In genomic region chr13:51071493-51071892, GRCh38 we compare ENCODE assay signal across 1 cellular context.
TF ChIP-seq lines count a peak whose summit lies in the region.

No MANE protein-coding gene starts in this region.

TF ChIP-seq in IMR-90, 13 proteins besides CTCF, POLR2A, EP300 and RAD21:
- TF ChIP-seq FOS (IDR thresholded peaks at IDR 0.05; ENCODE audit: low read depth, low read length), result no peak
- no peak for TF ChIP-seq BHLHE40 (IDR thresholded peaks at IDR 0.05; ENCODE audit: low read depth, low read length)
- TF ChIP-seq RCOR1 (IDR thresholded peaks at IDR 0.05; ENCODE audit: insufficient replicate concordance, low read length), result no peak
- TF ChIP-seq SMC3 (IDR thresholded peaks at IDR 0.05; ENCODE audit: low read depth, low read length), result no peak
- TF ChIP-seq USF2 (IDR thresholded peaks at IDR 0.05; ENCODE audit: low read depth, low read length), result no peak
- TF ChIP-seq MXI1 (IDR thresholded peaks at IDR 0.05; ENCODE audit: borderline replicate concordance, low read depth, low read length), result no peak
- TF ChIP-seq RFX5 (IDR thresholded peaks at IDR 0.05; ENCODE audit: low read depth, low read length), result no peak
- TF ChIP-seq NFE2L2 (IDR thresholded peaks at IDR 0.05; ENCODE audit: low read depth, low read length), result no peak
- TF ChIP-seq CHD1 (IDR thresholded peaks at IDR 0.05; ENCODE audit: low read depth, low read length), result no peak
- no peak for TF ChIP-seq CEBPB (IDR thresholded peaks at IDR 0.05; ENCODE audit: low read depth, low read length)
- no peak for TF ChIP-seq MAZ (IDR thresholded peaks at IDR 0.05; ENCODE audit: borderline replicate concordance, low read depth, low read length)
- TF ChIP-seq MAFK (IDR thresholded peaks at IDR 0.05; ENCODE audit: low read depth, low read length), result no peak
- TF ChIP-seq, protein P1, sequence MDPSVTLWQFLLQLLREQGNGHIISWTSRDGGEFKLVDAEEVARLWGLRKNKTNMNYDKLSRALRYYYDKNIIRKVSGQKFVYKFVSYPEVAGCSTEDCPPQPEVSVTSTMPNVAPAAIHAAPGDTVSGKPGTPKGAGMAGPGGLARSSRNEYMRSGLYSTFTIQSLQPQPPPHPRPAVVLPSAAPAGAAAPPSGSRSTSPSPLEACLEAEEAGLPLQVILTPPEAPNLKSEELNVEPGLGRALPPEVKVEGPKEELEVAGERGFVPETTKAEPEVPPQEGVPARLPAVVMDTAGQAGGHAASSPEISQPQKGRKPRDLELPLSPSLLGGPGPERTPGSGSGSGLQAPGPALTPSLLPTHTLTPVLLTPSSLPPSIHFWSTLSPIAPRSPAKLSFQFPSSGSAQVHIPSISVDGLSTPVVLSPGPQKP (IDR thresholded peaks at IDR 0.05; ENCODE audit: borderline replicate concordance, low read depth, low read length), result no peak
TF ChIP-seq in IMR-90: peak in this region for 0.
